ENCODE assay signal across 23 cellular contexts in the genomic region with DNA sequence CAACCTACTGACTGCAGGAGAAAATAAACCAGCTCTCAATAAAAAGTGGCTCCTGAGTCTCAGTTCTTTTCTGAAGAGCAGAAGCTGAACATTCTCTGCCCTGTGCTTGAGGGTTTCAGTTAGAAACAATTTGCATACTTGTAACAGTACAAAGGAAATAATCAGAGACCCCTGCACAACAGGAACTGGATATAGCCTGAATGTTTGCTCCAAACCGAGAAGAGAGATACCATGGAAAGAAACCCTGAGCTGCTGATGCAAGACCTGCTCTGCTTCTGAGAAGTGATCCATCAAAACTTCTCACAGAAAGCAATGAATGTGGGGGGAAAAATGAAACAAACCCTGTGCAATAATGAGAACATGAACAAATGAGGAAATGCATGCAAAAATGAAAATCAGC.
A peak's percentile ranks its signal among the peaks of the same experiment; 100 is the strongest.
DNase-seq lines count a peak whose midpoint lies in the region; ATAC-seq, FAIRE-seq and TF ChIP-seq lines count a peak whose summit lies in the region.
"Had no signal": no experiment of that assay in that cellular context is flagged by ENCODE, and none has a peak within 500 bp of the region (broad histone marks: within the 10 kb centered on the region; RNA-seq: fewer than 3 reads in every experiment).

No MANE protein-coding gene starts in this region.

- TF ChIP-seq CTCF in DND-41 (IDR thresholded peaks at IDR 0.05; ENCODE audit: borderline replicate concordance, extremely low read depth, low read length, poor library complexity, severe bottlenecking) (no peak), upper lobe of right lung (IDR thresholded peaks at IDR 0.05) (no peak)

- H2AFZ ChIP-seq in DND-41 (ENCODE audit: low read depth, low read length): peak overlapping the region; percentile 28

- intact Hi-C loops in upper lobe of right lung (cut with DNase I): no loop called here

- H3K36me3 ChIP-seq in DND-41 (ENCODE audit: insufficient read depth, low read length) (no peaks in the 10 kb centered on the region; the same call in 1 of the 2 replicates), upper lobe of right lung (no peaks in the 10 kb centered on the region)
- H3K36me3 ChIP-seq: stomach, uterus had no signal

- H3K27ac ChIP-seq in DND-41 (ENCODE audit: low read length): peak overlapping the region; percentile 99
- no peak overlapping the region for H3K27ac ChIP-seq in upper lobe of right lung
- H3K27ac ChIP-seq: A549, stomach, uterus had no signal

- H3K4me1 ChIP-seq in DND-41 (ENCODE audit: insufficient read depth, low read length) (peaks cover 68% of the 10 kb centered on the region), upper lobe of right lung (no peaks in the 10 kb centered on the region)
- H3K4me1 ChIP-seq: A549, stomach, uterus had no signal

- ATAC-seq in DND-41 (ENCODE audit: insufficient read depth, low read depth) (peak; percentile 83), GM18907 (IDR thresholded peaks at IDR 0.05; ENCODE audit: unreplicated experiment) (peak; percentile 44), HG02798 (IDR thresholded peaks at IDR 0.05; ENCODE audit: poor library complexity, unreplicated experiment) (peak; percentile 44), upper lobe of right lung (no peak), GM19395 (IDR thresholded peaks at IDR 0.05; ENCODE audit: unreplicated experiment) (no peak)
- ATAC-seq: A549, left cardiac atrium, mucosa of descending colon, right cardiac atrium, Right ventricle myocardium inferior, WTC11 had no signal

- H3K4me3 ChIP-seq in DND-41 (ENCODE audit: low read depth in 1 of 2, low read length in 2 of 2): no peak overlapping the region
- no peak overlapping the region for H3K4me3 ChIP-seq in upper lobe of right lung
- H3K4me3 ChIP-seq: A549, mucosa of descending colon, stomach, uterus had no signal

- DNase-seq in DND-41: peak; percentile 69
- peak; percentile 11 for DNase-seq in NAMALWA (ENCODE audit: low spot score)
- DNase-seq in upper lobe of right lung: no peak
- no peak for DNase-seq in RCC 7860 (ENCODE audit: low spot score)
- DNase-seq in frontal cortex (ENCODE audit: low spot score in 2 of 2): no peak
- DNase-seq: anterior cingulate cortex; CD4-positive, alpha-beta T cell; endodermal cell; left cardiac atrium; mucosa of descending colon; NCI-H1048; NCI-H2171 treated with DMSO at 0.1 percent for 48 hours; occipital lobe; right cardiac atrium; stomach; uterus had no signal

- H4K20me1 ChIP-seq in DND-41 (ENCODE audit: insufficient read depth, low read length): no peaks in the 10 kb centered on the region

- H3K9me3 ChIP-seq in DND-41 (ENCODE audit: insufficient read depth, low read length, severe bottlenecking): peaks cover 5% of the 10 kb centered on the region
- no peaks in the 10 kb centered on the region for H3K9me3 ChIP-seq in upper lobe of right lung
- H3K9me3 ChIP-seq: A549, mucosa of descending colon, stomach, uterus had no signal

- H3K9ac ChIP-seq in DND-41 (ENCODE audit: low read depth, low read length): peak overlapping the region; percentile 71

- no peaks in the 10 kb centered on the region for H3K79me2 ChIP-seq in DND-41 (ENCODE audit: insufficient read depth, low read length)

- H3K27me3 ChIP-seq in DND-41 (ENCODE audit: insufficient read depth, low read length, poor library complexity) (no peaks in the 10 kb centered on the region), upper lobe of right lung (no peaks in the 10 kb centered on the region)
- H3K27me3 ChIP-seq: stomach, uterus had no signal

- H3K4me2 ChIP-seq in DND-41 (ENCODE audit: insufficient read depth, low read length): peak overlapping the region; percentile 51
- H3K4me2 ChIP-seq: A549 had no signal

- FAIRE-seq in RCC 7860 (lab: Jason Lieb, UNC) (no peak), frontal cortex (lab: Jason Lieb, UNC) (no peak)
- FAIRE-seq: A549, H1 had no signal

Comparison
In these comparisons a context has a peak if more than half of its experiments do, and no peak if none do; other contexts are left out.
1. ATAC-seq: peak in DND-41 (single experiment), GM18907 (single experiment) and HG02798 (single experiment); none in upper lobe of right lung (single experiment) and GM19395 (single experiment).
2. DNase-seq: peak in DND-41 (single experiment) and NAMALWA (single experiment); none in upper lobe of right lung (single experiment), RCC 7860 (single experiment) and frontal cortex (0 of 2).